19 cellular contexts compared by ENCODE assay signal in the genomic region with DNA sequence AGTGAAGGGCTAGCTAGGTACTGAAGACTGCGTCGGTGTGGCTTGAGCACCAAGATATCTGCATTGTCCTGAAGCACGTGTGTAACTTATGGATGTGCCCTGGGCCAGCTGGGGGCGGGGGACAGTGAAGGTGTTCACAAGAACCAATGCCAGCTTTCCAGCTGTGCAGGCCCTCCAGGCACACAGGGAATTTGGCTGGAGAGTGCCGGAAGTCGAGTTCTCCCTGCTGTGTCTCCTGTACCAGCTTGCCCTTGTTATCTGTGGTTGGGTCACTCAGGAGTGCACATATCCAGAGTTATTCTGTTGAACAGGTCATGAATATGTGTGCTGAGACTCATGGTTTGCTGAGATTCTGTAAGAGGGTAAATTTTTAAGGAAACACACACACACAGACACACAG.
"Had no signal": no experiment of that assay in that cellular context is flagged by ENCODE, and none has a peak within 500 bp of the region (broad histone marks: within the 10 kb centered on the region; RNA-seq: fewer than 3 reads in every experiment).

No MANE protein-coding gene starts in this region.

- H3K4me1 ChIP-seq: body of pancreas had no signal

- H3K9me3 ChIP-seq: body of pancreas had no signal

- H3K4me3 ChIP-seq: body of pancreas, coronary artery had no signal

- H3K27me3 ChIP-seq: body of pancreas had no signal

- FAIRE-seq: small intestine had no signal

- DNase-seq: activated CD4-positive, alpha-beta memory T cell treated with anti-CD3 and anti-CD28 coated beads, Interleukin-2, amount 10 ng/mL, durations not matched to agents 7 days and 5 days; activated CD4-positive, alpha-beta T cell treated with anti-CD3 and anti-CD28 coated beads for 4 hours; activated gamma-delta T cell treated with Interleukin-2 at 50 U/mL for 16 hours; activated T-cell treated with anti-CD3 and anti-CD28 coated beads, Interleukin-2, amount 50 U/mL, for 72 hours; amniotic stem cell; body of pancreas; central memory CD4-positive, alpha-beta T cell; foreskin fibroblast; glutamatergic neuron; nephron progenitor cell; occipital lobe; small intestine; stimulated activated CD4-positive, alpha-beta T cell treated with anti-CD3 and anti-CD28 coated beads, Interleukin-4, amount 100 ng/mL, for 24 hours; stimulated activated naive CD4-positive, alpha-beta T cell; T-helper 17 cell; trophoblast cell had no signal

- H3K27ac ChIP-seq: body of pancreas, coronary artery had no signal

- ATAC-seq: activated T-cell treated with anti-CD3 and anti-CD28 coated beads, Interleukin-2, amount 50 U/mL, for 72 hours; body of pancreas; right cardiac atrium; T-helper 17 cell; WTC11 had no signal
